In genomic region chr12:54193437-54193836, GRCh38 we compare ENCODE assay signal across 2 cellular contexts.
A peak's percentile ranks its signal among the peaks of the same experiment; 100 is the strongest.
TF ChIP-seq lines count a peak whose summit lies in the region.

No MANE protein-coding gene starts in this region.

TF ChIP-seq in SK-N-SH, 30 proteins besides CTCF, POLR2A, EP300 and RAD21:
- peak; percentile 37 for TF ChIP-seq GATA2 (CRISPR knock-in tag; IDR thresholded peaks at IDR 0.05)
- no peak for TF ChIP-seq EZH2phosphoT487 (IDR thresholded peaks at IDR 0.05; ENCODE audit: borderline replicate concordance, low read depth)
- TF ChIP-seq MXI1 (IDR thresholded peaks at IDR 0.05; ENCODE audit: low read depth, low read length): peak; percentile 15; the same call in 1 of the 2 replicates
TF ChIP-seq in SK-N-SH: peak in this region for 2.

TF ChIP-seq in H1, 55 proteins besides CTCF, POLR2A, EP300 and RAD21:
- TF ChIP-seq MAFK (IDR thresholded peaks at IDR 0.05; ENCODE audit: low read depth, low read length) (no peak), SIX5 (IDR thresholded peaks at IDR 0.05; ENCODE audit: low read depth, low read length) (no peak), HDAC2 (IDR thresholded peaks at IDR 0.05; ENCODE audit: borderline replicate concordance in 1 of 2, low read depth in 2 of 2, low read length in 2 of 2) (no peak), MAX (IDR thresholded peaks at IDR 0.05) (no peak), SUZ12 (IDR thresholded peaks at IDR 0.05; ENCODE audit: low read length) (peak; percentile 39; the same call in 1 of the 2 replicates), RFX5 (IDR thresholded peaks at IDR 0.05; ENCODE audit: borderline replicate concordance, low read depth, low read length) (no peak), KDM4A (IDR thresholded peaks at IDR 0.05; ENCODE audit: low read depth, low read length, severe bottlenecking) (no peak)
